In genomic region chr5:173457482-173457881, GRCh38 we compare ENCODE assay signal across 1 cellular context.
TF ChIP-seq lines count a peak whose summit lies in the region.

No MANE protein-coding gene starts in this region.

TF ChIP-seq in H1, 55 proteins besides CTCF, POLR2A, EP300 and RAD21:
- no peak for TF ChIP-seq KDM1A (IDR thresholded peaks at IDR 0.05; ENCODE audit: borderline replicate concordance, low read length)
- TF ChIP-seq TCF12 (IDR thresholded peaks at IDR 0.05; ENCODE audit: low read depth, low read length) = no peak
- no peak for TF ChIP-seq JUND (IDR thresholded peaks at IDR 0.05; ENCODE audit: low read length)
- TF ChIP-seq BCL11A (IDR thresholded peaks at IDR 0.05; ENCODE audit: low read depth in 2 of 2, low read length in 2 of 2) = no peak
- no peak for TF ChIP-seq CHD2 (IDR thresholded peaks at IDR 0.05; ENCODE audit: low read length)
- no peak for TF ChIP-seq CBX5 (IDR thresholded peaks at IDR 0.05; ENCODE audit: low read depth, low read length)
- TF ChIP-seq NANOG (IDR thresholded peaks at IDR 0.05; ENCODE audit: insufficient read depth, low read depth, low read length, poor library complexity, severe bottlenecking) = no peak
- TF ChIP-seq NRF1 (IDR thresholded peaks at IDR 0.05; ENCODE audit: low read depth, low read length) = no peak
- TF ChIP-seq JUN (IDR thresholded peaks at IDR 0.05; ENCODE audit: low read depth, low read length) = no peak
- no peak for TF ChIP-seq BRCA1 (IDR thresholded peaks at IDR 0.05; ENCODE audit: low read depth, low read length)
